ENCODE assay signal across 2 cellular contexts in the genomic region with DNA sequence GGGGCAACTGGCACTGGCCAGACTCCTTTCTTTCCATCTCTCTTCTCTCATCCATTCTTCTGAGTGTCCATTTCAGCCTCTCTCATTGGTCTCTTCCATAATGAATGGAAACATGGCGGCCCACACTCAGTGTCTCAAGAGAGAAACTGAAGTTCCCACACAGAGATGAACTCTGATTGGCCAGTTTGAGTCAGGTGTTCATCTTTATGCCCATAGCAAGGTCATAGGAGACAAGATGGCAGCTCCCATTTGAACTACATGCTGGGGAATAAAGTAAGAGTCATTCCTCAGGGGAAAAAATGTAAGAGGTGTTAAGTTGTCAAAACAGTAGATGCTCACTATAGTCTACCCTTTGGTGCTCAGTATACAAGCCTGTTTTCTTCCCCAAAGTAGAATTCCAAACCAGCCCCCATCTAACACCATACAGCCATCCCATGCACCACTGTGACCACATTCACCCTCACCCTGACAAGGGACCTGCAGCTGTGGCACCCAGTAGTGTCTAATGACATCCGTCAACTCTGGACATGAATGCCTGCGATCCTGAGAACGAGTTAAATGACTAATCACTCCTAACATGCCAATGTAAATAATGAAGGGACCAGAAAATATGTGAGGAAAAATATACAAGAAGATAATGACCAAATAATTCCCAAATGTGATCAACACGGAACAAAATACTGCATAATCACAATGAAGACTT.
TF ChIP-seq lines count a peak whose summit lies in the region.

No MANE protein-coding gene starts in this region.

TF ChIP-seq in liver, 16 proteins besides CTCF, POLR2A, EP300 and RAD21:
- TF ChIP-seq FOXA2 (IDR thresholded peaks at IDR 0.05) (no peak), HNF4A (conservative IDR thresholded peaks at IDR 0.05) (no peak), FOXA1 (IDR thresholded peaks at IDR 0.05) (no peak)
TF ChIP-seq in liver: peak in this region for 0.

TF ChIP-seq in HepG2, 621 proteins besides CTCF, POLR2A, EP300 and RAD21:
- TF ChIP-seq FOSL2 (CRISPR knock-in tag; IDR thresholded peaks at IDR 0.05) (no peak), RFX3 (CRISPR knock-in tag; IDR thresholded peaks at IDR 0.05) (no peak), NCOR1 (IDR thresholded peaks at IDR 0.05; ENCODE audit: borderline replicate concordance, low read length) (no peak), KMT2B (CRISPR knock-in tag; IDR thresholded peaks at IDR 0.05) (no peak)
- TF ChIP-seq, protein P1, sequence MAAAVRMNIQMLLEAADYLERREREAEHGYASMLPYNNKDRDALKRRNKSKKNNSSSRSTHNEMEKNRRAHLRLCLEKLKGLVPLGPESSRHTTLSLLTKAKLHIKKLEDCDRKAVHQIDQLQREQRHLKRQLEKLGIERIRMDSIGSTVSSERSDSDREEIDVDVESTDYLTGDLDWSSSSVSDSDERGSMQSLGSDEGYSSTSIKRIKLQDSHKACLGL (CRISPR knock-in tag; IDR thresholded peaks at IDR 0.05) = no peak
- TF ChIP-seq, protein P2, sequence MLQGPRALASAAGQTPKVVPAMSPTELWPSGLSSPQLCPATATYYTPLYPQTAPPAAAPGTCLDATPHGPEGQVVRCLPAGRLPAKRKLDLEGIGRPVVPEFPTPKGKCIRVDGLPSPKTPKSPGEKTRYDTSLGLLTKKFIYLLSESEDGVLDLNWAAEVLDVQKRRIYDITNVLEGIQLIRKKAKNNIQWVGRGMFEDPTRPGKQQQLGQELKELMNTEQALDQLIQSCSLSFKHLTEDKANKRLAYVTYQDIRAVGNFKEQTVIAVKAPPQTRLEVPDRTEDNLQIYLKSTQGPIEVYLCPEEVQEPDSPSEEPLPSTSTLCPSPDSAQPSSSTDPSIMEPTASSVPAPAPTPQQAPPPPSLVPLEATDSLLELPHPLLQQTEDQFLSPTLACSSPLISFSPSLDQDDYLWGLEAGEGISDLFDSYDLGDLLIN (CRISPR knock-in tag; IDR thresholded peaks at IDR 0.05; ENCODE audit: borderline replicate concordance) = no peak
